Comparison of ENCODE assay signal across 16 cellular contexts in the genomic region with DNA sequence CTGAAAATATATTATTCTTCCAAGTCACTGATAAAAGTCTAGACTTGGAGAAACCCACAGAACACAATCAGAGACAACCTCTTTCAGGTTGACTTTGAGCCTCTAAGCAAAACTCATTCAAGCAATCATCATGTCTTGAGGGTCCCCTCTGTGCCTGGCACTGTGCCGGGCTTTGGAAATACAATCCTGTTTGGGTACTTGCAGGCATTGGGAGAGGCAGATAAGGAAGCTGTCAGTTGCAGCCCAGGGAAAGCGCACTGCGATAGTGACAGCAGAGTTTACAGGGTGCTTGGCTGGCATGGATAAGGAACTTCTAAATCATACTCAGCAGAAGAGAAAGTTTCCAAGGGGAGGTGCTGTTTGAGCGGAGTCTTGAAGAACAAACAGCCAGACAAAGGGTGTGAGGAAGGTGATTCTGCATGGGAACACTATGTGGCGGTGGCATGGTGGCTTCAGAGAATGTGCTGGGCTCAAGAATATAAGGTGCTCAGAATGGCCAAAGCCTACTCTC.
"Had no signal": no experiment of that assay in that cellular context is flagged by ENCODE, and none has a peak within 500 bp of the region (broad histone marks: within the 10 kb centered on the region; RNA-seq: fewer than 3 reads in every experiment).

No MANE protein-coding gene starts in this region.

- H3K27ac ChIP-seq: psoas muscle, sigmoid colon, uterus had no signal

- H3K36me3 ChIP-seq: sigmoid colon, uterus had no signal

- H3K36me3 Mint-ChIP-seq: natural killer cell treated with Interleukin-12 subunit alpha and Interleukin-12 subunit beta and Interleukin-15 and Interleukin-18, amount 100 ng/mL, for 72 hours had no signal

- DNase-seq: activated CD4-positive, alpha-beta T cell treated with anti-CD3 and anti-CD28 coated beads for 4 hours; activated CD8-positive, alpha-beta memory T cell treated with anti-CD3 and anti-CD28 coated beads, Interleukin-2, amount 50 U/mL, for 48 hours; activated CD8-positive, alpha-beta T cell treated with anti-CD3 and anti-CD28 coated beads, Interleukin-2, amount 10 ng/mL, durations not matched to agents 7 days and 5 days; aorta; effector CD4-positive, alpha-beta T cell; kidney; midbrain; occipital lobe; psoas muscle; sigmoid colon; stimulated activated CD4-positive, alpha-beta T cell treated with anti-CD3 and anti-CD28 coated beads, Interleukin-12 subunit alpha, Interleukin-12 subunit beta, amount 100 ng/mL, for 4 hours; uterus had no signal

- H3K27me3 Mint-ChIP-seq: natural killer cell treated with Interleukin-12 subunit alpha and Interleukin-12 subunit beta and Interleukin-15 and Interleukin-18, amount 100 ng/mL, for 72 hours had no signal

- H3K9me3 ChIP-seq: psoas muscle, sigmoid colon, uterus had no signal

- H3K9me3 Mint-ChIP-seq: natural killer cell treated with Interleukin-12 subunit alpha and Interleukin-12 subunit beta and Interleukin-15 and Interleukin-18, amount 100 ng/mL, for 72 hours; stimulated activated naive CD8-positive, alpha-beta T cell treated with anti-CD3 and anti-CD28 coated beads, Interleukin-15, Interleukin-2, amounts not matched to agents 100 ng/mL and 50 ng/mL, for 24 hours; T-helper 2 cell treated with Interferon-gamma antibody and Interleukin-4, amounts not matched to agents 5 μg/mL and 100 μg/mL, for 36 hours had no signal

- H3K4me3 ChIP-seq: lung, psoas muscle, sigmoid colon, uterus had no signal

- H3K27ac Mint-ChIP-seq: activated CD8-positive, alpha-beta T cell treated with anti-CD3 and anti-CD28 coated beads, Interleukin-2, amount 10 ng/mL, durations not matched to agents 7 days and 5 days; natural killer cell treated with Interleukin-12 subunit alpha and Interleukin-12 subunit beta and Interleukin-15 and Interleukin-18, amount 100 ng/mL, for 72 hours; stimulated activated naive CD8-positive, alpha-beta T cell treated with anti-CD3 and anti-CD28 coated beads, Interleukin-15, Interleukin-2, amounts not matched to agents 100 ng/mL and 50 ng/mL, for 24 hours; T-helper 2 cell treated with Interferon-gamma antibody and Interleukin-4, amounts not matched to agents 5 μg/mL and 100 μg/mL, for 36 hours had no signal

- ATAC-seq: activated CD8-positive, alpha-beta T cell treated with anti-CD3 and anti-CD28 coated beads, Interleukin-2, amount 10 ng/mL, durations not matched to agents 7 days and 5 days; natural killer cell treated with Interleukin-12 subunit alpha and Interleukin-12 subunit beta and Interleukin-15 and Interleukin-18, amount 100 ng/mL, for 72 hours had no signal

- H3K27me3 ChIP-seq: sigmoid colon, uterus had no signal

- H3K4me3 Mint-ChIP-seq: activated CD8-positive, alpha-beta T cell treated with anti-CD3 and anti-CD28 coated beads, Interleukin-2, amount 10 ng/mL, durations not matched to agents 7 days and 5 days; natural killer cell treated with Interleukin-12 subunit alpha and Interleukin-12 subunit beta and Interleukin-15 and Interleukin-18, amount 100 ng/mL, for 72 hours; stimulated activated naive CD8-positive, alpha-beta T cell treated with anti-CD3 and anti-CD28 coated beads, Interleukin-15, Interleukin-2, amounts not matched to agents 100 ng/mL and 50 ng/mL, for 24 hours; T-helper 2 cell treated with Interferon-gamma antibody and Interleukin-4, amounts not matched to agents 5 μg/mL and 100 μg/mL, for 36 hours had no signal

- H3K4me1 ChIP-seq: psoas muscle, sigmoid colon, uterus had no signal
